In genomic region chr4:38760915-38761314, GRCh38 we compare ENCODE assay signal across 13 cellular contexts. TPM values are rescaled to one million over a fixed set of nuclear protein-coding genes. Genes with fewer than 3 reads are reported as not detected.
DNase-seq lines count a peak whose midpoint lies in the region; ATAC-seq, FAIRE-seq and TF ChIP-seq lines count a peak whose summit lies in the region.
"Had no signal": no experiment of that assay in that cellular context is flagged by ENCODE, and none has a peak within 500 bp of the region (broad histone marks: within the 10 kb centered on the region; RNA-seq: fewer than 3 reads in every experiment).

No MANE protein-coding gene starts in this region.

- ATAC-seq in GM21360 (IDR thresholded peaks at IDR 0.05; ENCODE audit: unreplicated experiment): peak; percentile 23
- peak; percentile 16 for ATAC-seq in HG03159 (IDR thresholded peaks at IDR 0.05; ENCODE audit: unreplicated experiment)
- no peak for ATAC-seq in Right ventricle myocardium inferior
- ATAC-seq in left cardiac atrium: no peak

- intact Hi-C loops in Right ventricle myocardium inferior (cut with DNase I) (no loop called here), left cardiac atrium (cut with DNase I) (no loop called here)

- no peak for DNase-seq in GM12891 (ENCODE audit: insufficient read length, low spot score)
- peak; percentile 50 for DNase-seq in germinal center (ENCODE audit: low spot score)
- no peak for DNase-seq in Right ventricle myocardium inferior (ENCODE audit: missing footprints)
- DNase-seq in stimulated activated CD4-positive, alpha-beta T cell treated with anti-CD3 and anti-CD28 coated beads, Interleukin-4, amount 100 ng/mL, for 24 hours: no peak
- DNase-seq in activated gamma-delta T cell (lab: John Stamatoyannopoulos, UW): no peak
- DNase-seq in left cardiac atrium: no peak
- DNase-seq: activated effector memory CD4-positive, alpha-beta T cell treated with anti-CD3 and anti-CD28 coated beads, Interleukin-2, amount 50 U/mL, for 16 hours; DMS153; effector CD4-positive, alpha-beta T cell; NCI-H510A had no signal

- peak; percentile 43 for TF ChIP-seq POLR2A in GM12891 (IDR thresholded peaks at IDR 0.05; ENCODE audit: low read depth, low read length)

- peak; percentile 79 for FAIRE-seq in GM12891 (lab: Jason Lieb, UNC)

TF ChIP-seq in GM12891, 5 proteins besides CTCF, POLR2A, EP300 and RAD21:
- TF ChIP-seq POU2F2 (IDR thresholded peaks at IDR 0.05; ENCODE audit: low read depth, low read length) (no peak), SPI1 (IDR thresholded peaks at IDR 0.05; ENCODE audit: low read depth, low read length) (no peak), POLR2AphosphoS5 (IDR thresholded peaks at IDR 0.05; ENCODE audit: low read depth, low read length) (peak; percentile 57; the same call in 1 of the 2 replicates), PAX5 (IDR thresholded peaks at IDR 0.05; ENCODE audit: insufficient read depth, low read length, severe bottlenecking) (no peak)

RNA-seq across cellular contexts. Expression of gene TLR10, which starts 21.9 kb away (rescaled TPM):
- 52.6 TPM for polyA plus RNA-seq in GM12891 (2012; ENCODE audit: low read depth, missing spikeins)
- not detected for total RNA-seq in Right ventricle myocardium inferior
- under 1 TPM in 1 of 2 donors, not detected in 1; 0.18 TPM for total RNA-seq in left cardiac atrium
- total RNA-seq: neural crest cell had no signal

RNA-seq across cellular contexts. Expression of gene TLR1, which starts 43.7 kb away (rescaled TPM):
- 24.5 TPM for polyA plus RNA-seq in GM12891 (2012; ENCODE audit: low read depth, missing spikeins)
- total RNA-seq in Right ventricle myocardium inferior: 4.3 TPM
- total RNA-seq in left cardiac atrium: 1 to 10 TPM; 6.9 to 8.2 TPM
- total RNA-seq: neural crest cell had no signal

Comparison
In these comparisons a context has a peak if more than half of its experiments do, and no peak if none do; other contexts are left out.
1. ATAC-seq: peak in GM21360 (single experiment) and HG03159 (single experiment); none in Right ventricle myocardium inferior (single experiment) and left cardiac atrium (0 of 2).